In genomic region chr16:85528528-85529387, GRCh38 we compare ENCODE assay signal across 8 cellular contexts.
A peak's percentile ranks its signal among the peaks of the same experiment; 100 is the strongest.
DNase-seq lines count a peak whose midpoint lies in the region; ATAC-seq and TF ChIP-seq lines count a peak whose summit lies in the region.

No MANE protein-coding gene starts in this region.

- H3K9ac ChIP-seq in trophoblast cell (ENCODE audit: low read length), result no peak overlapping the region

- POLR2A ChIA-PET in Panc1 (lab: Charles Lee), result interaction anchor here (0.6 to 0.7 kb wide), 2 partner anchors 36 to 419 kb away, joined by 4 to 5 read pairs; no protein-coding TSS in a partner anchor

- H3K4me1 ChIP-seq in Panc1 (ENCODE audit: control insufficient read depth, insufficient read depth, low read length) (peaks cover 44% of the 10 kb centered on the region), trophoblast cell (ENCODE audit: control insufficient read depth in 1 of 2, insufficient read depth in 2 of 2, low read length in 2 of 2) (peaks cover 27 to 31% of the 10 kb centered on the region in 2 experiments)

- H2AFZ ChIP-seq in trophoblast cell (ENCODE audit: insufficient read depth, low read length, poor library complexity), result no peak overlapping the region

- H3K4me2 ChIP-seq in trophoblast cell (ENCODE audit: low read length), result no peak overlapping the region

- H4K8ac ChIP-seq in trophoblast cell (ENCODE audit: low read depth, low read length), result no peak overlapping the region

- WGBS in trophoblast cell (ENCODE audit: extremely low coverage, insufficient coverage, insufficient read length), result no CpG with 5 or more reads among the region's 21 CpGs

- CTCF ChIA-PET in Panc1 (lab: Charles Lee), result interaction anchor here (0.7 kb wide), 1 partner anchor 364 kb away, joined by 6 read pairs; no protein-coding TSS in a partner anchor

- no peak for ATAC-seq in Panc1
- no peak for ATAC-seq in HG03045 (IDR thresholded peaks at IDR 0.05; ENCODE audit: unreplicated experiment)
- ATAC-seq in GM19455 (IDR thresholded peaks at IDR 0.05; ENCODE audit: unreplicated experiment), result no peak

- no peak overlapping the region for H3K4ac ChIP-seq in trophoblast cell (ENCODE audit: low read depth, low read length)

- no peak overlapping the region for H3K23ac ChIP-seq in trophoblast cell (ENCODE audit: low read length)

- H3K79me1 ChIP-seq in trophoblast cell (ENCODE audit: low read length), result peaks cover 27% of the 10 kb centered on the region

- DNase-seq in GM03348 (ENCODE audit: low spot score) (peak; percentile 39), Panc1 (ENCODE audit: low read depth, low spot score) (no peak), choroid plexus epithelial cell (ENCODE audit: low read depth) (no peak), trophoblast cell (peak in 1 of 2 donors; percentile 63), posterior vena cava (ENCODE audit: low spot score) (no peak), NCI-H2227 (lab: John Stamatoyannopoulos, UW; ENCODE audit: unreplicated experiment) (no peak)

- no peak overlapping the region for H2BK12ac ChIP-seq in trophoblast cell (ENCODE audit: low read length)

- no peak overlapping the region for H3K18ac ChIP-seq in trophoblast cell (ENCODE audit: low read length)

- no peak overlapping the region for H2BK5ac ChIP-seq in trophoblast cell (ENCODE audit: low read depth, low read length, poor library complexity)

- intact Hi-C loops in Panc1 (cut with micrococcal nuclease; ENCODE audit: unreplicated experiment), result no loop called here
- intact Hi-C loops in posterior vena cava (cut with DNase I), result no loop called here

- H2AK5ac ChIP-seq in trophoblast cell (ENCODE audit: low read length), result no peak overlapping the region

- H4K12ac ChIP-seq in trophoblast cell (ENCODE audit: low read depth, low read length), result no peak overlapping the region

- BruUV-seq in Panc1 (replicated peaks; lab: Mats Ljungman, UMichigan), result no TSS peak

- H3K27me3 ChIP-seq in Panc1 (ENCODE audit: control insufficient read depth, insufficient read depth, low read length) (no peaks in the 10 kb centered on the region), trophoblast cell (ENCODE audit: insufficient read depth, low read length) (no peaks in the 10 kb centered on the region)

- no peak overlapping the region for H4K91ac ChIP-seq in trophoblast cell (ENCODE audit: low read depth, low read length)

- no peak overlapping the region for H3K14ac ChIP-seq in trophoblast cell (ENCODE audit: low read length)

- TF ChIP-seq CTCF in Panc1 (IDR thresholded peaks at IDR 0.05), result no peak; the same call in 1 of the 2 replicates
- TF ChIP-seq CTCF in choroid plexus epithelial cell (conservative IDR thresholded peaks at IDR 0.05; ENCODE audit: low read depth, low read length), result peak; percentile 62

- peaks cover 3% of the 10 kb centered on the region for H3K79me2 ChIP-seq in trophoblast cell (ENCODE audit: control insufficient read depth, insufficient read depth, low read length, poor library complexity)

- H2BK120ac ChIP-seq in trophoblast cell (ENCODE audit: insufficient read depth, low read length, poor library complexity), result peak overlapping the region; percentile 20

- no peaks in the 10 kb centered on the region for H3K36me3 ChIP-seq in Panc1 (ENCODE audit: control insufficient read depth, insufficient read depth, low read length)
- H3K36me3 ChIP-seq in trophoblast cell (ENCODE audit: control insufficient read depth in 1 of 2, insufficient read depth in 2 of 2, low read length in 2 of 2), result no peaks in the 10 kb centered on the region

- H3K9me3 ChIP-seq in Panc1 (ENCODE audit: control insufficient read depth, insufficient read depth, low read depth, low read length) (no peaks in the 10 kb centered on the region), trophoblast cell (ENCODE audit: insufficient read depth, low read depth, low read length) (no peaks in the 10 kb centered on the region)

- no peak overlapping the region for H3K4me3 ChIP-seq in Panc1 (ENCODE audit: low read depth in 2 of 2, low read length in 2 of 2)
- no peak overlapping the region for H3K4me3 ChIP-seq in choroid plexus epithelial cell (ENCODE audit: low read depth, low read length)
- H3K4me3 ChIP-seq in trophoblast cell (ENCODE audit: low read depth, low read length), result no peak overlapping the region

- peak overlapping the region; percentile 54; the same call in 1 of the 2 replicates for H3K27ac ChIP-seq in Panc1 (ENCODE audit: low read length)
- no peak overlapping the region for H3K27ac ChIP-seq in trophoblast cell (ENCODE audit: low read depth, low read length)

- in situ Hi-C loops in Panc1 (cut with HindIII; ENCODE audit: low pct_unique_long_range_greater_than_20kb, low sequenced_read_pairs), result no loop called here
